8 cellular contexts compared by ENCODE assay signal in the genomic region with DNA sequence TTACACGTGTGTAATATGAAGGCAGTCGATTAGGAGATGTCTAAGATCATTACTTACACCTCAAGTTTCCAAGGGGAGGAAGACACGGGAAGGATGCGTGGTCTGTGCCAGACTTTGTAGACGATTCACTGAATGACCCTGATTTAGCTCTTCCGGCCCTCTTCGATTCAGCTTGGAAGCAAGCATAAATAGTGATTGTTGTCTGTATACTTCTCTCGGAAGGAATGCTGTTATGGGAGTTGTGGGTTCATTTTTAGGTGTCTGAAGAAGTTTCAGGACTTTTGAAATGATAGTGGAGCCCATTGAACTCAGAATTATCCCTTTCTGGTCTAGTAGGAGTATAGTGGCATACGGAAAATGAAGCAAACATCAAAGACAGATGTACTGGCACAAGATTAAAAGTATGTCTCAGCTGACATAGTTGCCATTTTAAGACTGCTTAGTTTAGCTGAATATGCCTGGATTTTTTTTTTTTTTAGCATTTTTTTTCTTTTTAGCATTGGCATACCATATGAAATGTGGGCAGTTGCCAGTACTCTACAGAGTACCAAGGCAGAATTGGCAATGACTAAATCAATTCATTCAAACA. TPM values are rescaled to one million over a fixed set of nuclear protein-coding genes. Genes with fewer than 3 reads are reported as not detected.
A peak's percentile ranks its signal among the peaks of the same experiment; 100 is the strongest.
DNase-seq lines count a peak whose midpoint lies in the region; ATAC-seq and TF ChIP-seq lines count a peak whose summit lies in the region.

No MANE protein-coding gene starts in this region.

- ATAC-seq in GM19438 (IDR thresholded peaks at IDR 0.05; ENCODE audit: low read depth, unreplicated experiment) (peak; percentile 6), HG03520 (IDR thresholded peaks at IDR 0.05; ENCODE audit: unreplicated experiment) (peak; percentile 4), gastroesophageal sphincter (no peak), sciatic nerve (peak; percentile 2)

- no peaks in the 10 kb centered on the region for H3K27me3 ChIP-seq in gastroesophageal sphincter

- H3K4me3 ChIP-seq in gastroesophageal sphincter: peak overlapping the region; percentile 65 to 82

- peaks cover 0 to 4% of the 10 kb centered on the region in 2 donors for H3K36me3 ChIP-seq in gastroesophageal sphincter

- in situ Hi-C loops in KBM-7 (cut with MboI; ENCODE audit: low pct_unique_long_range_greater_than_20kb, low sequenced_read_pairs): no loop called here

- DNase-seq in COLO829 (ENCODE audit: low spot score) (peak; percentile 45), sciatic nerve (ENCODE audit: low spot score) (no peak), KBM-7 (no peak), iPS-NIHi11 (ENCODE audit: low spot score) (no peak)
- peak; percentile 13 to 33 for DNase-seq in activated CD4-positive, alpha-beta T cell treated with anti-CD3 and anti-CD28 coated beads, Interleukin-2, amount 50 U/mL, for 48 hours

- 0% methylated on average over 9 of the region's 9 CpGs for WGBS in gastroesophageal sphincter (ENCODE audit: low coverage in 1 of 2), 2 donors

- peaks cover 0 to 47% (median 21%) of the 10 kb centered on the region in 3 donors for H3K4me1 ChIP-seq in gastroesophageal sphincter

- TF ChIP-seq POLR2A in gastroesophageal sphincter (IDR thresholded peaks at IDR 0.05): no peak

- H3K27ac ChIP-seq in gastroesophageal sphincter: peak overlapping the region; percentile 97 to 98 (median 98)

- no peak for TF ChIP-seq EP300 in gastroesophageal sphincter (IDR thresholded peaks at IDR 0.05)

- H3K9me3 ChIP-seq in gastroesophageal sphincter: no peaks in the 10 kb centered on the region

- TF ChIP-seq CTCF in gastroesophageal sphincter (IDR thresholded peaks at IDR 0.05): no peak

- intact Hi-C loops in sciatic nerve (cut with DNase I): no loop called here

RNA-seq across cellular contexts. Expression of a gene that starts 1.0 kb away (rescaled TPM):
- total RNA-seq in gastroesophageal sphincter: 10 to 100 TPM; 46.8 to 68.5 (median 59.1) TPM
- total RNA-seq in sciatic nerve: 84.8 TPM

Comparison
In these comparisons a context has a peak if more than half of its experiments do, and no peak if none do; other contexts are left out.
1. DNase-seq: peak in COLO829 (single experiment) and activated CD4-positive, alpha-beta T cell treated with anti-CD3 and anti-CD28 coated beads, Interleukin-2, amount 50 U/mL, for 48 hours (2 of 2); none in sciatic nerve (single experiment), KBM-7 (single experiment) and iPS-NIHi11 (single experiment).